In the genomic region with DNA sequence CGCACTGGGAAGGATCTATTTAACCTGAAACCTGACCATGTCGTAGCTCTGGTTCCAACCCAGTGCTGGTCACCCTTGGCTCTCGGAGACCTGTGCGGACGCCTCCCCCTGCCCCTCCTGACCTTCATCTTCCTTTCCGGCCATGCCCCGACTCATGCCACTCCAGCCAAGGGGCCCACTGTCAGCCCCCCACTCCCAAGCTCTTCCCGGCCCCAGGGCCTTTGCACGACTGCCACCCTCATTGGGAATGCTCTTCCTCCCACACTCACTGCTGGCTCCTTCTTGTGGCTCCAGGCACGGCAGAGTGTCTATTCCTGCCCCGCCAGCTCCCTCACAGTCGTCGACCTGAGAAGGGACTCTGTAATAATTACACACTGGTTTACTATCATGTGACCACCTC, we compare ENCODE assay signal across 24 cellular contexts. TPM values are rescaled to one million over a fixed set of nuclear protein-coding genes. Genes with fewer than 3 reads are reported as not detected.
DNase-seq lines count a peak whose midpoint lies in the region; ATAC-seq, FAIRE-seq and TF ChIP-seq lines count a peak whose summit lies in the region.
"Had no signal": no experiment of that assay in that cellular context is flagged by ENCODE, and none has a peak within 500 bp of the region (broad histone marks: within the 10 kb centered on the region; RNA-seq: fewer than 3 reads in every experiment).

No MANE protein-coding gene starts in this region.

- H3K79me2 ChIP-seq in K562 (ENCODE audit: control insufficient read depth, insufficient read depth, low read length), result no peaks in the 10 kb centered on the region

- no peak for FAIRE-seq in K562 (lab: Jason Lieb, UNC)
- FAIRE-seq: D721Med, GM18507, H1 had no signal

- intact Hi-C loops in K562 (cut with micrococcal nuclease), result no loop called here

- TF ChIP-seq EP300 in K562 (IDR thresholded peaks at IDR 0.05; ENCODE audit: low read length), result no peak

- H3K9ac ChIP-seq in K562 (ENCODE audit: insufficient read depth in 1 of 2, low read depth in 2 of 2, low read length in 2 of 2), result no peak overlapping the region; a peak in 1 of 4 replicates
- no peak overlapping the region for H3K9ac ChIP-seq in neuronal stem cell (ENCODE audit: low read depth, low read length, poor library complexity)

- H2AFZ ChIP-seq in K562 (ENCODE audit: low read depth, low read length) (no peak overlapping the region), neuronal stem cell (ENCODE audit: low read length) (no peak overlapping the region)

- TF ChIP-seq POLR2A in K562 (conservative IDR thresholded peaks at IDR 0.05), result no peak

- no peak for TF ChIP-seq RAD21 in K562 (CRISPR knock-in tag; conservative IDR thresholded peaks at IDR 0.05 in 1 of 2, IDR thresholded peaks at IDR 0.05 in 1 of 2)

- CTCF ChIA-PET in HEK293 (lab: Yijun Ruan, JAX), result interaction anchor here (1.5 kb wide), 1 partner anchor 9 kb away, joined by 6 read pairs; no protein-coding TSS in a partner anchor
- CTCF ChIA-PET in K562 (lab: Yijun Ruan, JAX; ENCODE audit: low intra/inter-chr PET ratio), result interaction anchor here (0.6 kb wide), 1 partner anchor 385 kb away, joined by 3 read pairs; no protein-coding TSS in a partner anchor

- H3K9me1 ChIP-seq in K562 (ENCODE audit: control insufficient read depth, insufficient read depth, low read length), result no peaks in the 10 kb centered on the region

- no peak overlapping the region for H3K4me3 ChIP-seq in HEK293 (ENCODE audit: low read depth, low read length)
- H3K4me3 ChIP-seq in K562, result no peak overlapping the region
- no peak overlapping the region for H3K4me3 ChIP-seq in neuronal stem cell (ENCODE audit: low read length in 2 of 2)

- H3K9me3 Mint-ChIP-seq in activated naive CD8-positive, alpha-beta T cell treated with anti-CD3 and anti-CD28 coated beads, Interleukin-2, amount 10 ng/mL, durations not matched to agents 7 days and 5 days, result no peaks in the 10 kb centered on the region
- H3K9me3 Mint-ChIP-seq in activated naive CD8-positive, alpha-beta T cell treated with anti-CD3 and anti-CD28 coated beads, Interleukin-2, amount 50 U/mL, for 24 hours, result no peaks in the 10 kb centered on the region

- no peaks in the 10 kb centered on the region for H3K36me3 Mint-ChIP-seq in activated naive CD8-positive, alpha-beta T cell treated with anti-CD3 and anti-CD28 coated beads, Interleukin-2, amount 10 ng/mL, durations not matched to agents 7 days and 5 days
- no peaks in the 10 kb centered on the region for H3K36me3 Mint-ChIP-seq in activated naive CD8-positive, alpha-beta T cell treated with anti-CD3 and anti-CD28 coated beads, Interleukin-2, amount 50 U/mL, for 24 hours (ENCODE audit: low read depth)
- H3K36me3 Mint-ChIP-seq: CD14-positive monocyte had no signal

- peak overlapping the region; percentile 59 for H3K23ac ChIP-seq in neuronal stem cell (ENCODE audit: low read depth, low read length, poor library complexity)

- in situ Hi-C loops in K562 (cut with MboI), result no loop called here

- peak overlapping the region; percentile 12 for H3K27ac Mint-ChIP-seq in activated naive CD8-positive, alpha-beta T cell treated with anti-CD3 and anti-CD28 coated beads, Interleukin-2, amount 10 ng/mL, durations not matched to agents 7 days and 5 days
- H3K27ac Mint-ChIP-seq in activated naive CD8-positive, alpha-beta T cell treated with anti-CD3 and anti-CD28 coated beads, Interleukin-2, amount 50 U/mL, for 24 hours, result no peak overlapping the region
- H3K27ac Mint-ChIP-seq: CD14-positive monocyte had no signal

- no peak overlapping the region for H2BK15ac ChIP-seq in neuronal stem cell (ENCODE audit: low read length)

- no peak overlapping the region for H2BK120ac ChIP-seq in neuronal stem cell (ENCODE audit: low read depth, low read length)

- H2BK5ac ChIP-seq in neuronal stem cell (ENCODE audit: low read length), result peak overlapping the region; percentile 12

- no peak overlapping the region for H2AK5ac ChIP-seq in neuronal stem cell (ENCODE audit: low read depth, low read length)

- no peak for ATAC-seq in activated naive CD8-positive, alpha-beta T cell treated with anti-CD3 and anti-CD28 coated beads, Interleukin-2, amount 10 ng/mL, durations not matched to agents 7 days and 5 days (ENCODE audit: low read depth)
- ATAC-seq in activated naive CD8-positive, alpha-beta T cell treated with anti-CD3 and anti-CD28 coated beads, Interleukin-2, amount 50 U/mL, for 24 hours, result no peak
- ATAC-seq in K562 (no peak), left lobe of liver (no peak), GM21528 (IDR thresholded peaks at IDR 0.05; ENCODE audit: low FRiP score, unreplicated experiment) (no peak)
- ATAC-seq: HCT116, SK-N-SH treated with all-trans-retinoic acid at 6 μM for 48 hours had no signal

- H3K79me1 ChIP-seq in neuronal stem cell (ENCODE audit: low read depth, low read length), result no peaks in the 10 kb centered on the region

- H4K91ac ChIP-seq in neuronal stem cell (ENCODE audit: low read depth, low read length, poor library complexity), result no peak overlapping the region

- H4K20me1 ChIP-seq in K562 (replicated peaks; ENCODE audit: control insufficient read depth, insufficient read depth, low read length), result peaks cover 28% of the 10 kb centered on the region

- H3K4ac ChIP-seq in neuronal stem cell (ENCODE audit: low read length), result no peak overlapping the region

- no peak overlapping the region for H4K8ac ChIP-seq in neuronal stem cell (ENCODE audit: low read depth, low read length)

- no peak overlapping the region for H2BK12ac ChIP-seq in neuronal stem cell (ENCODE audit: low read length)

- H3K4me1 Mint-ChIP-seq in activated naive CD8-positive, alpha-beta T cell treated with anti-CD3 and anti-CD28 coated beads, Interleukin-2, amount 10 ng/mL, durations not matched to agents 7 days and 5 days, result peaks cover 29% of the 10 kb centered on the region
- H3K4me1 Mint-ChIP-seq in activated naive CD8-positive, alpha-beta T cell treated with anti-CD3 and anti-CD28 coated beads, Interleukin-2, amount 50 U/mL, for 24 hours, result peaks cover 27% of the 10 kb centered on the region

- H3K27ac ChIP-seq in HEK293 (ENCODE audit: extremely low read depth, low read depth, low read length), result no peak overlapping the region
- no peak overlapping the region for H3K27ac ChIP-seq in K562 (ENCODE audit: extremely low read depth, low read depth, low read length)
- H3K27ac ChIP-seq in neuronal stem cell (replicated peaks; ENCODE audit: low read length), result no peak overlapping the region
- H3K27ac ChIP-seq: RWPE1 had no signal

- no peak for DNase-seq in activated naive CD8-positive, alpha-beta T cell treated with anti-CD3 and anti-CD28 coated beads, Interleukin-2, amount 10 ng/mL, durations not matched to agents 7 days and 5 days
- no peak for DNase-seq in activated naive CD8-positive, alpha-beta T cell treated with anti-CD3 and anti-CD28 coated beads, Interleukin-2, amount 50 U/mL, for 24 hours
- no peak for DNase-seq in K562 (ENCODE audit: extremely low read depth in 1 of 4, low spot score in 3 of 4)
- DNase-seq in neuronal stem cell (ENCODE audit: low spot score), result no peak
- no peak for DNase-seq in left lobe of liver (ENCODE audit: low spot score)
- no peak for DNase-seq in NCI-H2227 (lab: John Stamatoyannopoulos, UW; ENCODE audit: unreplicated experiment)
- DNase-seq: 8988T, DMS53, GDM1, MM.1S, NCI-H1048, NCI-H1417 treated with DMSO at 0.1 percent for 48 hours, NCI-H187, NCI-H446 treated with DMSO at 0.1 percent for 48 hours, NCI-H526 treated with DMSO at 0.1 percent for 48 hours had no signal

- TF ChIP-seq CTCF in HEK293 (tag by site-specific recombination; IDR thresholded peaks at IDR 0.05) (no peak), K562 (IDR thresholded peaks at IDR 0.05 in 2 of 3, conservative IDR thresholded peaks at IDR 0.05 in 1 of 3; ENCODE audit: insufficient read depth in 2 of 3, low read depth in 1 of 3, low read length in 3 of 3) (no peak)

- BruUV-seq in K562 (replicated peaks; lab: Mats Ljungman, UMichigan), result no TSS peak

- H3K27me3 ChIP-seq in K562 (ENCODE audit: control insufficient read depth in 2 of 2, insufficient read depth in 2 of 2, low read length in 2 of 2) (peaks cover 36 to 63% of the 10 kb centered on the region in 2 experiments; a peak in 4 of 5 replicates), neuronal stem cell (ENCODE audit: control insufficient read depth in 3 of 3, insufficient read depth in 3 of 3, low read depth in 1 of 3, low read length in 3 of 3) (peaks cover 0 to 27% (median 0%) of the 10 kb centered on the region in 3 experiments)

- H3K14ac ChIP-seq in neuronal stem cell (ENCODE audit: low read length), result no peak overlapping the region

- H3K18ac ChIP-seq in neuronal stem cell (ENCODE audit: low read length), result no peak overlapping the region

- H3K4me1 ChIP-seq in HEK293 (ENCODE audit: control insufficient read depth, insufficient read depth, low read length) (no peaks in the 10 kb centered on the region; the same call in 1 of the 2 replicates), K562 (replicated peaks in 1 of 2; ENCODE audit: control insufficient read depth in 2 of 2, insufficient read depth in 2 of 2, low read length in 2 of 2) (peaks cover 16 to 43% of the 10 kb centered on the region in 2 experiments; a peak in 4 of 5 replicates), neuronal stem cell (ENCODE audit: control insufficient read depth in 2 of 2, insufficient read depth in 1 of 2, low read depth in 1 of 2, low read length in 2 of 2) (peaks cover under 1 to 4% of the 10 kb centered on the region in 2 donors)

- no peaks in the 10 kb centered on the region for H3K27me3 Mint-ChIP-seq in activated naive CD8-positive, alpha-beta T cell treated with anti-CD3 and anti-CD28 coated beads, Interleukin-2, amount 10 ng/mL, durations not matched to agents 7 days and 5 days
- H3K27me3 Mint-ChIP-seq in activated naive CD8-positive, alpha-beta T cell treated with anti-CD3 and anti-CD28 coated beads, Interleukin-2, amount 50 U/mL, for 24 hours, result no peaks in the 10 kb centered on the region

- WGBS in K562 (ENCODE audit: insufficient coverage, low coverage, missing lambda C conversion rate), result 24% methylated on average over 13 of the region's 13 CpGs
- no CpG with 5 or more reads among the region's 13 CpGs for WGBS in neuronal stem cell (ENCODE audit: extremely low coverage in 2 of 2, insufficient read length in 2 of 2, insufficient replicate concordance in 1 of 2), 2 donors

- H3K36me3 ChIP-seq in HEK293 (ENCODE audit: control insufficient read depth in 2 of 2, insufficient read depth in 1 of 2, low read length in 2 of 2) (no peaks in the 10 kb centered on the region), K562 (ENCODE audit: control insufficient read depth, insufficient read depth, low read length) (no peaks in the 10 kb centered on the region), neuronal stem cell (replicated peaks in 1 of 2; ENCODE audit: control insufficient read depth in 2 of 2, insufficient read depth in 2 of 2, low read length in 2 of 2) (no peaks in the 10 kb centered on the region)

- no peak overlapping the region for H3K4me3 Mint-ChIP-seq in activated naive CD8-positive, alpha-beta T cell treated with anti-CD3 and anti-CD28 coated beads, Interleukin-2, amount 10 ng/mL, durations not matched to agents 7 days and 5 days
- H3K4me3 Mint-ChIP-seq in activated naive CD8-positive, alpha-beta T cell treated with anti-CD3 and anti-CD28 coated beads, Interleukin-2, amount 50 U/mL, for 24 hours, result no peak overlapping the region
- H3K4me3 Mint-ChIP-seq: CD14-positive monocyte had no signal

- POLR2A ChIA-PET in activated naive CD8-positive, alpha-beta T cell treated with anti-CD3 and anti-CD28 coated beads, Interleukin-2, amount 10 ng/mL, durations not matched to agents 7 days and 5 days (lab: Charles Lee), result no interaction called here
- POLR2A ChIA-PET in HEK293 (lab: Yijun Ruan, JAX), result no interaction called here
- POLR2A ChIA-PET in K562 (lab: Yijun Ruan, JAX), result interaction anchor here (0.7 to 1.9 kb wide), 6 partner anchors 9 to 241 kb away, joined by 3 to 5 read pairs (median 4); a partner anchor contains a TSS

- H3K4me2 ChIP-seq in K562 (ENCODE audit: insufficient read depth, low read length), result no peak overlapping the region; the same call in 1 of the 2 replicates
- no peak overlapping the region for H3K4me2 ChIP-seq in neuronal stem cell (ENCODE audit: insufficient read depth, low read length, poor library complexity, severe bottlenecking)

- no peaks in the 10 kb centered on the region for H3K9me3 ChIP-seq in HEK293 (ENCODE audit: control insufficient read depth, insufficient read depth, low read depth, low read length)
- 0 out of 2 replicates have a peak, but pooled peaks cover 1% of the 10 kb centered on the region for H3K9me3 ChIP-seq in K562 (replicated peaks; ENCODE audit: control insufficient read depth, insufficient read depth, low read depth, low read length)
- no peaks in the 10 kb centered on the region for H3K9me3 ChIP-seq in neuronal stem cell (replicated peaks in 1 of 2; ENCODE audit: control insufficient read depth in 2 of 2, insufficient read depth in 1 of 2, low read depth in 1 of 2, low read length in 2 of 2)

RNA-seq across cellular contexts. Expression of a gene that starts 9.4 kb away (rescaled TPM):
- total RNA-seq in activated naive CD8-positive, alpha-beta T cell treated with anti-CD3 and anti-CD28 coated beads, Interleukin-2, amount 10 ng/mL, durations not matched to agents 7 days and 5 days, result 10 to 100 TPM; 59.5 to 64.6 TPM
- 36.0 and 90.4 TPM in 2 replicates for total RNA-seq in K562 (2011; cell fraction: chromatin; rRNA removed; ENCODE audit: low replicate concordance)
- 51.7 and 55.4 TPM in 2 replicates for total RNA-seq in K562 (2011; cell fraction: nucleolus; rRNA removed)
- total RNA-seq in K562 (2011; cell fraction: nucleoplasm; rRNA removed), result 35.6 and 39.8 TPM in 2 replicates
- total RNA-seq in K562 (2014; rRNA removed), result 13.3 and 18.0 TPM in 2 replicates
- 3.8 and 4.8 TPM in 2 replicates for total RNA-seq in K562 (2014; rRNA removed; fragmentation: Illumina TruSeq; extraction: Trizol)
- total RNA-seq in K562 (2015; rRNA removed; fragmentation: Illumina TruSeq; extraction: Trizol), result 5.2 and 6.4 TPM in 2 replicates
- 37.1 and 39.0 TPM in 2 replicates for total RNA-seq in K562 (2021)
- polyA plus RNA-seq in K562 (2011; rRNA removed), result 6.8 and 8.4 TPM in 2 replicates
- polyA plus RNA-seq in K562 (2011; cell fraction: cytosol; rRNA removed), result 5.8 and 6.7 TPM in 2 replicates
- 29.7 and 45.3 TPM in 2 replicates for polyA plus RNA-seq in K562 (2011; cell fraction: nucleus; rRNA removed)
- polyA plus RNA-seq in K562 (2012), result 15.4 and 16.4 TPM in 2 replicates
- polyA plus RNA-seq in K562 (2014; fragmentation: Illumina TruSeq; extraction: Trizol), result 16.9 and 19.0 TPM in 2 replicates
- under 1 TPM; 0.56 to 0.79 TPM for polyA plus RNA-seq in K562 (2014; fragmentation: Nextera tagmentation; extraction: Ambion mirVana)
- polyA plus RNA-seq in K562 (2014; rRNA removed), result 14.2 and 15.1 TPM in 2 replicates
- polyA minus RNA-seq in K562 (2011; rRNA and poly(A)+ RNA removed), result 8.4 and 9.3 TPM in 2 replicates
- 17.1 and 22.1 TPM in 2 replicates for polyA minus RNA-seq in K562 (2011; cell fraction: cytosol; rRNA and poly(A)+ RNA removed)
- 46.3 and 58.3 TPM in 2 replicates for polyA minus RNA-seq in K562 (2011; cell fraction: nucleus; rRNA and poly(A)+ RNA removed)
- 22.0 TPM for polyA plus RNA-seq in neuronal stem cell (2013, experiment 1 of 2)
- polyA plus RNA-seq in neuronal stem cell (2013, experiment 2 of 2), result 22.8 TPM
- total RNA-seq in left lobe of liver, result 58.7 TPM
